18 cellular contexts compared by ENCODE assay signal in the genomic region with DNA sequence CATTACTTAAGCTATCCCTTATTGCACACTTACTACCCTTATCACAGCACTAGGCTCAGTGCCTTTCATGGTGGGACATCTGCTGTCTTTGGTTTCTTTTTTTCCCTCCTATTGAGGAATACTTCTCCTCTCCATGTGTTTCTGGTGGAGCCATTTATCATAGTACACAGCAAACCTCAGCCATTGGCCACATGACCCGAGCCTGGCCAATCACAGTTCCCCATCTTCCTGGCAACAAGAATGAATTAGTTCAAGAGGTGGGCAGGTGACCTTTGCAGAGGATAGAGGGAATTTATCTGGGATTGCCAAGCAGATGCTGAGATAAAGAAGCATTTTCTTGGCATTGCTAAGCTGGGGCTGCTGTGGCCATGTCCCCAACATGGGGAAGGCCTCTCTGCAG.
DNase-seq lines count a peak whose midpoint lies in the region; ATAC-seq and TF ChIP-seq lines count a peak whose summit lies in the region.
"Had no signal": no experiment of that assay in that cellular context is flagged by ENCODE, and none has a peak within 500 bp of the region (broad histone marks: within the 10 kb centered on the region; RNA-seq: fewer than 3 reads in every experiment).

No MANE protein-coding gene starts in this region.

- no peak for ATAC-seq in activated CD8-positive, alpha-beta memory T cell treated with anti-CD3 and anti-CD28 coated beads, Interleukin-2, amount 10 ng/mL, durations not matched to agents 7 days and 5 days
- ATAC-seq in WTC11 (no peak), GM18868 (IDR thresholded peaks at IDR 0.05; ENCODE audit: unreplicated experiment) (no peak)

- no peaks in the 10 kb centered on the region for H3K4me1 Mint-ChIP-seq in activated CD8-positive, alpha-beta memory T cell treated with anti-CD3 and anti-CD28 coated beads, Interleukin-2, amount 10 ng/mL, durations not matched to agents 7 days and 5 days
- no peaks in the 10 kb centered on the region for H3K4me1 Mint-ChIP-seq in WTC11
- no peaks in the 10 kb centered on the region for H3K4me1 Mint-ChIP-seq in activated CD4-positive, alpha-beta memory T cell treated with anti-CD3 and anti-CD28 coated beads for 36 hours (ENCODE audit: low read depth)
- H3K4me1 Mint-ChIP-seq: CD4-positive, alpha-beta memory T cell had no signal

- no peaks in the 10 kb centered on the region for H3K9me3 Mint-ChIP-seq in activated CD8-positive, alpha-beta memory T cell treated with anti-CD3 and anti-CD28 coated beads, Interleukin-2, amount 10 ng/mL, durations not matched to agents 7 days and 5 days (ENCODE audit: low read depth)
- H3K9me3 Mint-ChIP-seq in WTC11, result no peaks in the 10 kb centered on the region
- no peaks in the 10 kb centered on the region for H3K9me3 Mint-ChIP-seq in activated CD4-positive, alpha-beta memory T cell treated with anti-CD3 and anti-CD28 coated beads for 36 hours
- H3K9me3 Mint-ChIP-seq: HFFc6 had no signal

- peaks cover 2% of the 10 kb centered on the region for H3K27me3 Mint-ChIP-seq in activated CD8-positive, alpha-beta memory T cell treated with anti-CD3 and anti-CD28 coated beads, Interleukin-2, amount 10 ng/mL, durations not matched to agents 7 days and 5 days
- H3K27me3 Mint-ChIP-seq in WTC11 (ENCODE audit: low read depth), result peaks cover 6% of the 10 kb centered on the region
- peaks cover 4% of the 10 kb centered on the region for H3K27me3 Mint-ChIP-seq in activated CD4-positive, alpha-beta memory T cell treated with anti-CD3 and anti-CD28 coated beads for 36 hours

- TF ChIP-seq EP300 in esophagus muscularis mucosa (IDR thresholded peaks at IDR 0.05), result no peak

- H3K27me3 ChIP-seq in esophagus muscularis mucosa (peaks cover 0 to 1% (median 0%) of the 10 kb centered on the region in 4 donors), vagina (no peaks in the 10 kb centered on the region), breast epithelium (no peaks in the 10 kb centered on the region)
- H3K27me3 ChIP-seq: BLaER1 had no signal

- POLR2A ChIA-PET in WTC11 (lab: Charles Lee), result no interaction called here
- POLR2A ChIA-PET in activated CD4-positive, alpha-beta memory T cell treated with anti-CD3 and anti-CD28 coated beads for 36 hours (lab: Charles Lee), result no interaction called here

- H3K4me1 ChIP-seq in esophagus muscularis mucosa (no peaks in the 10 kb centered on the region), vagina (no peaks in the 10 kb centered on the region), breast epithelium (no peaks in the 10 kb centered on the region)

- no peak overlapping the region for H3K27ac Mint-ChIP-seq in activated CD8-positive, alpha-beta memory T cell treated with anti-CD3 and anti-CD28 coated beads, Interleukin-2, amount 10 ng/mL, durations not matched to agents 7 days and 5 days
- H3K27ac Mint-ChIP-seq in WTC11, result no peak overlapping the region
- H3K27ac Mint-ChIP-seq in activated CD4-positive, alpha-beta memory T cell treated with anti-CD3 and anti-CD28 coated beads for 36 hours, result no peak overlapping the region
- H3K27ac Mint-ChIP-seq: CD4-positive, alpha-beta memory T cell; HFFc6 had no signal

- no peaks in the 10 kb centered on the region for H3K36me3 Mint-ChIP-seq in activated CD8-positive, alpha-beta memory T cell treated with anti-CD3 and anti-CD28 coated beads, Interleukin-2, amount 10 ng/mL, durations not matched to agents 7 days and 5 days
- H3K36me3 Mint-ChIP-seq in WTC11, result no peaks in the 10 kb centered on the region
- no peaks in the 10 kb centered on the region for H3K36me3 Mint-ChIP-seq in activated CD4-positive, alpha-beta memory T cell treated with anti-CD3 and anti-CD28 coated beads for 36 hours
- H3K36me3 Mint-ChIP-seq: CD14-positive monocyte; CD4-positive, alpha-beta memory T cell had no signal

- H3K4me3 Mint-ChIP-seq in activated CD8-positive, alpha-beta memory T cell treated with anti-CD3 and anti-CD28 coated beads, Interleukin-2, amount 10 ng/mL, durations not matched to agents 7 days and 5 days, result no peak overlapping the region
- H3K4me3 Mint-ChIP-seq in WTC11, result no peak overlapping the region
- no peak overlapping the region for H3K4me3 Mint-ChIP-seq in activated CD4-positive, alpha-beta memory T cell treated with anti-CD3 and anti-CD28 coated beads for 36 hours
- H3K4me3 Mint-ChIP-seq: CD14-positive monocyte; CD4-positive, alpha-beta memory T cell; HFFc6 had no signal

- TF ChIP-seq POLR2A in esophagus muscularis mucosa (IDR thresholded peaks at IDR 0.05; ENCODE audit: low read depth), result no peak
- no peak for TF ChIP-seq POLR2A in vagina (IDR thresholded peaks at IDR 0.05)
- TF ChIP-seq POLR2A in breast epithelium (IDR thresholded peaks at IDR 0.05), result no peak

- TF ChIP-seq CTCF in WTC11 (IDR thresholded peaks at IDR 0.05) (no peak), esophagus muscularis mucosa (IDR thresholded peaks at IDR 0.05) (no peak), vagina (IDR thresholded peaks at IDR 0.05) (no peak), breast epithelium (IDR thresholded peaks at IDR 0.05) (no peak)

- WGBS in esophagus muscularis mucosa, result 91% methylated on average over 1 of the region's 1 CpG

- no peak overlapping the region for H3K4me3 ChIP-seq in esophagus muscularis mucosa
- no peak overlapping the region for H3K4me3 ChIP-seq in vagina
- no peak overlapping the region for H3K4me3 ChIP-seq in breast epithelium
- H3K4me3 ChIP-seq: BLaER1 had no signal

- CTCF ChIA-PET in activated CD8-positive, alpha-beta memory T cell treated with anti-CD3 and anti-CD28 coated beads, Interleukin-2, amount 10 ng/mL, durations not matched to agents 7 days and 5 days (lab: Charles Lee), result no interaction called here
- CTCF ChIA-PET in WTC11 (lab: Charles Lee), result no interaction called here
- CTCF ChIA-PET in activated CD4-positive, alpha-beta memory T cell treated with anti-CD3 and anti-CD28 coated beads for 36 hours (lab: Charles Lee), result no interaction called here

- peak; percentile 8 for DNase-seq in activated CD8-positive, alpha-beta memory T cell treated with anti-CD3 and anti-CD28 coated beads, Interleukin-2, amount 10 ng/mL, durations not matched to agents 7 days and 5 days
- no peak for DNase-seq in activated CD8-positive, alpha-beta memory T cell treated with anti-CD3 and anti-CD28 coated beads, Interleukin-2, amount 50 U/mL, for 4 hours
- DNase-seq in WTC11 (ENCODE audit: low spot score), result no peak
- peak; percentile 26 for DNase-seq in esophagus muscularis mucosa (ENCODE audit: extremely low spot score)
- DNase-seq in vagina (ENCODE audit: extremely low spot score in 2 of 2), result peak; percentile 6 to 29
- DNase-seq in activated CD4-positive, alpha-beta memory T cell treated with anti-CD3 and anti-CD28 coated beads for 36 hours, result no peak
- no peak for DNase-seq in breast epithelium (ENCODE audit: low spot score in 2 of 2)
- DNase-seq: 8988T; CD4-positive, alpha-beta memory T cell; DMS153; DMS79; GDM1; HCEC 1CT; HFFc6 had no signal

- H3K36me3 ChIP-seq in esophagus muscularis mucosa (no peaks in the 10 kb centered on the region), vagina (no peaks in the 10 kb centered on the region), breast epithelium (no peaks in the 10 kb centered on the region)
- H3K36me3 ChIP-seq: BLaER1 had no signal

- intact Hi-C loops in esophagus muscularis mucosa (cut with DNase I), result no loop called here
- intact Hi-C loops in vagina (cut with DNase I), result no loop called here
- intact Hi-C loops in activated CD4-positive, alpha-beta memory T cell treated with anti-CD3 and anti-CD28 coated beads for 36 hours (cut with micrococcal nuclease), result no loop called here
- intact Hi-C loops in breast epithelium (cut with DNase I; ENCODE audit: low total_unique reads), result no loop called here

- peaks cover 0 to 8% (median 3%) of the 10 kb centered on the region in 4 donors for H3K9me3 ChIP-seq in esophagus muscularis mucosa
- H3K9me3 ChIP-seq in vagina, result no peaks in the 10 kb centered on the region
- H3K9me3 ChIP-seq in breast epithelium, result peaks cover 0 to 3% of the 10 kb centered on the region in 2 donors

- H3K27ac ChIP-seq in esophagus muscularis mucosa (replicated peaks in 1 of 4), result no peak overlapping the region
- H3K27ac ChIP-seq in vagina, result no peak overlapping the region
- H3K27ac ChIP-seq in breast epithelium, result no peak overlapping the region
- H3K27ac ChIP-seq: HL-60 had no signal

TF ChIP-seq in WTC11, 78 proteins besides CTCF, POLR2A, EP300 and RAD21 (continues in another document):
- TF ChIP-seq, protein P1, sequence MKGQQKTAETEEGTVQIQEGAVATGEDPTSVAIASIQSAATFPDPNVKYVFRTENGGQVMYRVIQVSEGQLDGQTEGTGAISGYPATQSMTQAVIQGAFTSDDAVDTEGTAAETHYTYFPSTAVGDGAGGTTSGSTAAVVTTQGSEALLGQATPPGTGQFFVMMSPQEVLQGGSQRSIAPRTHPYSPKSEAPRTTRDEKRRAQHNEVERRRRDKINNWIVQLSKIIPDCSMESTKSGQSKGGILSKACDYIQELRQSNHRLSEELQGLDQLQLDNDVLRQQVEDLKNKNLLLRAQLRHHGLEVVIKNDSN (CRISPR knock-in tag; IDR thresholded peaks at IDR 0.05), result peak; percentile 52; the same call in 1 of the 2 replicates
- TF ChIP-seq, protein P2, sequence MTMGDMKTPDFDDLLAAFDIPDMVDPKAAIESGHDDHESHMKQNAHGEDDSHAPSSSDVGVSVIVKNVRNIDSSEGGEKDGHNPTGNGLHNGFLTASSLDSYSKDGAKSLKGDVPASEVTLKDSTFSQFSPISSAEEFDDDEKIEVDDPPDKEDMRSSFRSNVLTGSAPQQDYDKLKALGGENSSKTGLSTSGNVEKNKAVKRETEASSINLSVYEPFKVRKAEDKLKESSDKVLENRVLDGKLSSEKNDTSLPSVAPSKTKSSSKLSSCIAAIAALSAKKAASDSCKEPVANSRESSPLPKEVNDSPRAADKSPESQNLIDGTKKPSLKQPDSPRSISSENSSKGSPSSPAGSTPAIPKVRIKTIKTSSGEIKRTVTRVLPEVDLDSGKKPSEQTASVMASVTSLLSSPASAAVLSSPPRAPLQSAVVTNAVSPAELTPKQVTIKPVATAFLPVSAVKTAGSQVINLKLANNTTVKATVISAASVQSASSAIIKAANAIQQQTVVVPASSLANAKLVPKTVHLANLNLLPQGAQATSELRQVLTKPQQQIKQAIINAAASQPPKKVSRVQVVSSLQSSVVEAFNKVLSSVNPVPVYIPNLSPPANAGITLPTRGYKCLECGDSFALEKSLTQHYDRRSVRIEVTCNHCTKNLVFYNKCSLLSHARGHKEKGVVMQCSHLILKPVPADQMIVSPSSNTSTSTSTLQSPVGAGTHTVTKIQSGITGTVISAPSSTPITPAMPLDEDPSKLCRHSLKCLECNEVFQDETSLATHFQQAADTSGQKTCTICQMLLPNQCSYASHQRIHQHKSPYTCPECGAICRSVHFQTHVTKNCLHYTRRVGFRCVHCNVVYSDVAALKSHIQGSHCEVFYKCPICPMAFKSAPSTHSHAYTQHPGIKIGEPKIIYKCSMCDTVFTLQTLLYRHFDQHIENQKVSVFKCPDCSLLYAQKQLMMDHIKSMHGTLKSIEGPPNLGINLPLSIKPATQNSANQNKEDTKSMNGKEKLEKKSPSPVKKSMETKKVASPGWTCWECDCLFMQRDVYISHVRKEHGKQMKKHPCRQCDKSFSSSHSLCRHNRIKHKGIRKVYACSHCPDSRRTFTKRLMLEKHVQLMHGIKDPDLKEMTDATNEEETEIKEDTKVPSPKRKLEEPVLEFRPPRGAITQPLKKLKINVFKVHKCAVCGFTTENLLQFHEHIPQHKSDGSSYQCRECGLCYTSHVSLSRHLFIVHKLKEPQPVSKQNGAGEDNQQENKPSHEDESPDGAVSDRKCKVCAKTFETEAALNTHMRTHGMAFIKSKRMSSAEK (CRISPR knock-in tag; IDR thresholded peaks at IDR 0.05; ENCODE audit: borderline replicate concordance), result no peak

Comparison
In these comparisons a context has a peak if more than half of its experiments do, and no peak if none do; other contexts are left out.
1. DNase-seq: peak in activated CD8-positive, alpha-beta memory T cell treated with anti-CD3 and anti-CD28 coated beads, Interleukin-2, amount 10 ng/mL, durations not matched to agents 7 days and 5 days (single experiment), esophagus muscularis mucosa (single experiment) and vagina (2 of 2); none in activated CD8-positive, alpha-beta memory T cell treated with anti-CD3 and anti-CD28 coated beads, Interleukin-2, amount 50 U/mL, for 4 hours (single experiment), WTC11 (single experiment), activated CD4-positive, alpha-beta memory T cell treated with anti-CD3 and anti-CD28 coated beads for 36 hours (single experiment) and breast epithelium (0 of 2).